In the genomic region with DNA sequence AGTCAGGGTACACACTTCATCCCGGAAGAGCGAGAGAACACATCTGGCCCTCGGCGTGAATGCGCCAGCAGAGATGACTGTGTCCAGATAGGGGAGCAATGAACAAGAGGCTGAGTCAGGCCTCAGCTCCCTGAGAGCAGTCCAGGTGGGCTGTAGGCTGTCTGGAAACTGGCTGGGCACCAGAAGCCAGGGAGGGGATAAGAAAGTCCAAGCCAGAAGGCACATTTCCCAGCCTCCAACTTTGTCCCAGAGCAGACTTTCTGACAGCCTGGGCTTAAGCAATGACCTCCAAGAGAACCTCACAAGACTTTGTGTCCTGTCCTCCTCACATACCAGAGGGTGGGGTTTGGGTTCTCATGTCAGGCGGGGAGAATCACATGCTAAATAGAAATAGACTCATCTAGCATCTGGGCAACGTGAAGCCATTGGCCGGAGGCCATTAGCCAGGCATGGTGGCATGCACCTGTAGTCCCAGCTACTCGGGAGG, we compare ENCODE assay signal across 22 cellular contexts.
DNase-seq lines count a peak whose midpoint lies in the region; ATAC-seq and TF ChIP-seq lines count a peak whose summit lies in the region.
"Had no signal": no experiment of that assay in that cellular context is flagged by ENCODE, and none has a peak within 500 bp of the region (broad histone marks: within the 10 kb centered on the region; RNA-seq: fewer than 3 reads in every experiment).

No MANE protein-coding gene starts in this region.

- H3K36me3 Mint-ChIP-seq in brain (peaks cover 5% of the 10 kb centered on the region), MCF 10A (ENCODE audit: insufficient read depth, unreplicated experiment) (no peaks in the 10 kb centered on the region)
- no peaks in the 10 kb centered on the region for H3K36me3 Mint-ChIP-seq in stimulated activated effector memory CD8-positive, alpha-beta T cell treated with anti-CD3 and anti-CD28 coated beads, Interleukin-12 subunit alpha, Interleukin-12 subunit beta, amount 100 ng/mL, for 72 hours
- H3K36me3 Mint-ChIP-seq: naive thymus-derived CD4-positive, alpha-beta T cell had no signal

- intact Hi-C loops in left cardiac atrium (cut with DNase I) = loop anchor here in 1 of 2 donors (10.0 kb wide), 1 partner anchor 447 kb away; no protein-coding TSS in a partner anchor
- intact Hi-C loops in dorsolateral prefrontal cortex (cut with DNase I) = no loop called here
- intact Hi-C loops in MCF 10A (cut with micrococcal nuclease) = no loop called here

- peaks cover 11% of the 10 kb centered on the region for H3K4me1 ChIP-seq in rectal smooth muscle tissue (ENCODE audit: control insufficient read depth, insufficient read depth, low read length)
- H3K4me1 ChIP-seq: esophagus squamous epithelium had no signal

- no peak overlapping the region for H3K4me3 ChIP-seq in rectal smooth muscle tissue (ENCODE audit: low read length)
- H3K4me3 ChIP-seq in dorsolateral prefrontal cortex = no peak overlapping the region
- H3K4me3 ChIP-seq: esophagus squamous epithelium had no signal

- H3K27ac ChIP-seq in rectal smooth muscle tissue (ENCODE audit: low read depth, low read length) = peak overlapping the region; percentile 46
- no peak overlapping the region for H3K27ac ChIP-seq in dorsolateral prefrontal cortex
- H3K27ac ChIP-seq: esophagus squamous epithelium had no signal

- POLR2A ChIA-PET in MCF 10A (lab: Yijun Ruan, JAX) = no interaction called here
- POLR2A ChIA-PET in GM10248 (lab: Yijun Ruan, JAX) = no interaction called here

- no peaks in the 10 kb centered on the region for H3K36me3 ChIP-seq in rectal smooth muscle tissue (ENCODE audit: control insufficient read depth, insufficient read depth, low read length)
- H3K36me3 ChIP-seq: esophagus squamous epithelium had no signal

- H3K27me3 ChIP-seq in rectal smooth muscle tissue (ENCODE audit: control insufficient read depth, insufficient read depth, low read length) (no peaks in the 10 kb centered on the region), dorsolateral prefrontal cortex (no peaks in the 10 kb centered on the region)
- H3K27me3 ChIP-seq: esophagus squamous epithelium had no signal

- no peak for TF ChIP-seq CTCF in brain (conservative IDR thresholded peaks at IDR 0.05)
- no peak for TF ChIP-seq CTCF in dorsolateral prefrontal cortex (IDR thresholded peaks at IDR 0.05 in 54 of 56, conservative IDR thresholded peaks at IDR 0.05 in 2 of 56; ENCODE audit: low read depth in 1 of 56, partially characterized antibody in 56 of 56)
- no peak for TF ChIP-seq CTCF in MCF 10A (IDR thresholded peaks at IDR 0.05; ENCODE audit: unreplicated experiment)
- TF ChIP-seq CTCF in GM10248 (IDR thresholded peaks at IDR 0.05; ENCODE audit: control extremely low read depth, extremely low read depth, low read depth, missing control alignments) = no peak

- no peaks in the 10 kb centered on the region for H3K27me3 Mint-ChIP-seq in brain
- H3K27me3 Mint-ChIP-seq in MCF 10A (ENCODE audit: insufficient read depth, unreplicated experiment) = no peaks in the 10 kb centered on the region
- H3K27me3 Mint-ChIP-seq: activated CD4-positive, alpha-beta T cell treated with anti-CD3 and anti-CD28 coated beads, Interleukin-2, amount 10 ng/mL, durations not matched to agents 7 days and 5 days; CD4-positive, alpha-beta T cell had no signal

- CTCF ChIA-PET in MCF 10A (lab: Yijun Ruan, JAX) = no interaction called here
- CTCF ChIA-PET in GM10248 (lab: Yijun Ruan, JAX) = interaction anchor here (1.0 to 3.2 kb wide), 8 partner anchors 9 to 987 kb away, joined by 3 to 32 read pairs (median 4); no protein-coding TSS in a partner anchor

- H3K27ac Mint-ChIP-seq in brain (peak overlapping the region in 3 of 5 experiments; percentile 26 to 78 (median 33)), MCF 10A (ENCODE audit: low read depth, unreplicated experiment) (no peak overlapping the region)
- no peak overlapping the region for H3K27ac Mint-ChIP-seq in stimulated activated effector memory CD8-positive, alpha-beta T cell treated with anti-CD3 and anti-CD28 coated beads, Interleukin-12 subunit alpha, Interleukin-12 subunit beta, amount 100 ng/mL, for 72 hours
- H3K27ac Mint-ChIP-seq: activated CD4-positive, alpha-beta T cell treated with anti-CD3 and anti-CD28 coated beads, Interleukin-2, amount 10 ng/mL, durations not matched to agents 7 days and 5 days; CD4-positive, alpha-beta T cell; naive thymus-derived CD4-positive, alpha-beta T cell had no signal

- H3K4me3 Mint-ChIP-seq in brain (no peak overlapping the region), MCF 10A (ENCODE audit: unreplicated experiment) (no peak overlapping the region)
- H3K4me3 Mint-ChIP-seq in stimulated activated effector memory CD8-positive, alpha-beta T cell treated with anti-CD3 and anti-CD28 coated beads, Interleukin-12 subunit alpha, Interleukin-12 subunit beta, amount 100 ng/mL, for 72 hours = no peak overlapping the region
- H3K4me3 Mint-ChIP-seq: activated CD4-positive, alpha-beta T cell treated with anti-CD3 and anti-CD28 coated beads, Interleukin-2, amount 10 ng/mL, durations not matched to agents 7 days and 5 days; CD4-positive, alpha-beta T cell; naive thymus-derived CD4-positive, alpha-beta T cell had no signal

- DNase-seq in ELR (ENCODE audit: low read depth) = peak; percentile 61
- DNase-seq in left cardiac atrium = peak; percentile 52
- no peak for DNase-seq in dorsolateral prefrontal cortex
- no peak for DNase-seq in MCF 10A (ENCODE audit: unreplicated experiment)
- DNase-seq in stimulated activated effector memory CD8-positive, alpha-beta T cell treated with anti-CD3 and anti-CD28 coated beads, Interleukin-12 subunit alpha, Interleukin-12 subunit beta, amount 100 ng/mL, for 72 hours (ENCODE audit: low spot score in 2 of 2) = no peak
- no peak for DNase-seq in GM10248 (ENCODE audit: extremely low spot score)
- DNase-seq: activated CD4-positive, alpha-beta T cell treated with anti-CD3 and anti-CD28 coated beads, Interleukin-2, amount 10 ng/mL, durations not matched to agents 7 days and 5 days; activated CD8-positive, alpha-beta memory T cell treated with anti-CD3 and anti-CD28 coated beads, Interleukin-2, amount 50 U/mL, for 4 hours; activated effector memory CD4-positive, alpha-beta T cell treated with anti-CD3 and anti-CD28 coated beads, Interleukin-2, amount 50 U/mL, for 16 hours; amniotic stem cell; CD4-positive, alpha-beta T cell; DMS79 treated with DMSO at 0.1 percent for 48 hours; effector memory CD4-positive, alpha-beta T cell; esophagus squamous epithelium; hippocampal formation; Karpas-422; kidney; naive thymus-derived CD4-positive, alpha-beta T cell; NCI-H1105; NCI-H524 had no signal

- peak in 1 of 2 donors; percentile 77 for ATAC-seq in left cardiac atrium
- no peak for ATAC-seq in stimulated activated effector memory CD8-positive, alpha-beta T cell treated with anti-CD3 and anti-CD28 coated beads, Interleukin-12 subunit alpha, Interleukin-12 subunit beta, amount 100 ng/mL, for 72 hours
- ATAC-seq: naive thymus-derived CD4-positive, alpha-beta T cell had no signal

- no TSS peak for BruUV-seq in MCF 10A (replicated peaks; lab: Mats Ljungman, UMichigan)

- H3K4me1 Mint-ChIP-seq in brain (peaks cover 31% of the 10 kb centered on the region), MCF 10A (ENCODE audit: insufficient read depth, unreplicated experiment) (peaks cover 11% of the 10 kb centered on the region)
- H3K4me1 Mint-ChIP-seq in stimulated activated effector memory CD8-positive, alpha-beta T cell treated with anti-CD3 and anti-CD28 coated beads, Interleukin-12 subunit alpha, Interleukin-12 subunit beta, amount 100 ng/mL, for 72 hours = no peaks in the 10 kb centered on the region
- H3K4me1 Mint-ChIP-seq: activated CD4-positive, alpha-beta T cell treated with anti-CD3 and anti-CD28 coated beads, Interleukin-2, amount 10 ng/mL, durations not matched to agents 7 days and 5 days; naive thymus-derived CD4-positive, alpha-beta T cell had no signal

- no peak overlapping the region for H3K9ac ChIP-seq in rectal smooth muscle tissue (ENCODE audit: low read length)

- H3K9me3 Mint-ChIP-seq in brain (peaks cover 4 to 14% (median 8%) of the 10 kb centered on the region in 5 experiments), MCF 10A (ENCODE audit: unreplicated experiment) (no peaks in the 10 kb centered on the region)
- no peaks in the 10 kb centered on the region for H3K9me3 Mint-ChIP-seq in stimulated activated effector memory CD8-positive, alpha-beta T cell treated with anti-CD3 and anti-CD28 coated beads, Interleukin-12 subunit alpha, Interleukin-12 subunit beta, amount 100 ng/mL, for 72 hours
- H3K9me3 Mint-ChIP-seq: CD4-positive, alpha-beta T cell had no signal

Comparison
In these comparisons a context has a peak if more than half of its experiments do, and no peak if none do; other contexts are left out.
1. DNase-seq: peak in ELR (single experiment) and left cardiac atrium (single experiment); none in dorsolateral prefrontal cortex (0 of 10), MCF 10A (single experiment), stimulated activated effector memory CD8-positive, alpha-beta T cell treated with anti-CD3 and anti-CD28 coated beads, Interleukin-12 subunit alpha, Interleukin-12 subunit beta, amount 100 ng/mL, for 72 hours (0 of 2) and GM10248 (single experiment).
2. H3K27ac Mint-ChIP-seq: peak in brain (3 of 5); none in MCF 10A (single experiment) and stimulated activated effector memory CD8-positive, alpha-beta T cell treated with anti-CD3 and anti-CD28 coated beads, Interleukin-12 subunit alpha, Interleukin-12 subunit beta, amount 100 ng/mL, for 72 hours (single experiment).